In genomic region chr2:85950743-85951142, GRCh38 we compare ENCODE assay signal across 30 cellular contexts.
"Had no signal": no experiment of that assay in that cellular context is flagged by ENCODE, and none has a peak within 500 bp of the region (broad histone marks: within the 10 kb centered on the region; RNA-seq: fewer than 3 reads in every experiment).

No MANE protein-coding gene starts in this region.

- FAIRE-seq: astrocyte, bronchial epithelial cell, frontal cortex had no signal

- H3K4me3 Mint-ChIP-seq: activated CD4-positive, alpha-beta memory T cell treated with anti-CD3 and anti-CD28 coated beads for 36 hours; activated CD4-positive, alpha-beta T cell treated with anti-CD3 and anti-CD28 coated beads for 36 hours; activated CD4-positive, alpha-beta T cell treated with anti-CD3 and anti-CD28 coated beads, Interleukin-2, amount 10 ng/mL, durations not matched to agents 24 days and 14 days; activated CD8-positive, alpha-beta memory T cell treated with anti-CD3 and anti-CD28 coated beads, Interleukin-2, amount 10 ng/mL, durations not matched to agents 7 days and 5 days; activated CD8-positive, alpha-beta T cell treated with anti-CD3 and anti-CD28 coated beads, Interleukin-2, amount 10 ng/mL, durations not matched to agents 7 days and 5 days; activated naive CD8-positive, alpha-beta T cell; activated T-cell treated with anti-CD3 and anti-CD28 coated beads, Interleukin-2, amount 50 U/mL, for 4 hours; activated T-helper 17 cell treated with anti-CD3 and anti-CD28 coated beads, Interleukin-2, amount 50 U/mL, for 72 hours; central memory CD8-positive, alpha-beta T cell; dendritic cell treated with granulocyte-macrophage colony-stimulating factor and Interleukin-4, amounts not matched to agents 40 ng/mL and 50 ng/mL, for 4 days; effector memory CD8-positive, alpha-beta T cell had no signal

- H3K27me3 Mint-ChIP-seq: activated CD4-positive, alpha-beta memory T cell treated with anti-CD3 and anti-CD28 coated beads for 36 hours; activated CD4-positive, alpha-beta T cell treated with anti-CD3 and anti-CD28 coated beads for 36 hours; activated naive CD8-positive, alpha-beta T cell; activated T-helper 17 cell treated with anti-CD3 and anti-CD28 coated beads, Interleukin-2, amount 50 U/mL, for 72 hours; central memory CD8-positive, alpha-beta T cell; effector memory CD8-positive, alpha-beta T cell had no signal

- H3K27me3 ChIP-seq: brain microvascular endothelial cell had no signal

- H3K4me1 Mint-ChIP-seq: activated CD4-positive, alpha-beta T cell treated with anti-CD3 and anti-CD28 coated beads for 36 hours; activated T-helper 17 cell treated with anti-CD3 and anti-CD28 coated beads, Interleukin-2, amount 50 U/mL, for 72 hours had no signal

- H3K27ac ChIP-seq: brain microvascular endothelial cell, coronary artery, epithelial cell of prostate had no signal

- ATAC-seq: activated CD4-positive, alpha-beta T cell treated with anti-CD3 and anti-CD28 coated beads for 36 hours; activated CD8-positive, alpha-beta memory T cell treated with anti-CD3 and anti-CD28 coated beads, Interleukin-2, amount 10 ng/mL, durations not matched to agents 7 days and 5 days; activated CD8-positive, alpha-beta T cell treated with anti-CD3 and anti-CD28 coated beads, Interleukin-2, amount 10 ng/mL, durations not matched to agents 7 days and 5 days; activated T-cell treated with anti-CD3 and anti-CD28 coated beads, Interleukin-2, amount 50 U/mL, for 4 hours; activated T-helper 17 cell treated with anti-CD3 and anti-CD28 coated beads, Interleukin-2, amount 50 U/mL, for 72 hours; effector memory CD8-positive, alpha-beta T cell had no signal

- H3K9me3 Mint-ChIP-seq: activated T-helper 17 cell treated with anti-CD3 and anti-CD28 coated beads, Interleukin-2, amount 50 U/mL, for 72 hours; central memory CD8-positive, alpha-beta T cell had no signal

- H3K36me3 ChIP-seq: brain microvascular endothelial cell had no signal

- DNase-seq: activated CD4-positive, alpha-beta memory T cell treated with anti-CD3 and anti-CD28 coated beads for 36 hours; activated CD4-positive, alpha-beta T cell treated with anti-CD3 and anti-CD28 coated beads for 36 hours; activated CD4-positive, CD25-positive, alpha-beta regulatory T cell; activated CD4-positive, CD25-positive, alpha-beta regulatory T cell treated with anti-CD3 and anti-CD28 coated beads, Interleukin-2, amount 50 U/mL, for 72 hours; activated CD8-positive, alpha-beta memory T cell treated with anti-CD3 and anti-CD28 coated beads, Interleukin-2, amount 10 ng/mL, durations not matched to agents 7 days and 5 days; activated CD8-positive, alpha-beta memory T cell treated with anti-CD3 and anti-CD28 coated beads, Interleukin-2, amount 50 U/mL, for 4 hours; activated CD8-positive, alpha-beta T cell treated with anti-CD3 and anti-CD28 coated beads, Interleukin-2, amount 10 ng/mL, durations not matched to agents 7 days and 5 days; activated effector memory CD4-positive, alpha-beta T cell treated with Interleukin-2 at 50 U/mL for 16 hours; activated gamma-delta T cell treated with Interleukin-2 at 50 U/mL for 16 hours; activated naive CD4-positive, alpha-beta T cell treated with anti-CD3 and anti-CD28 coated beads, Interleukin-2, amount 50 U/mL, for 16 hours; activated naive CD4-positive, alpha-beta T cell treated with Interleukin-2 at 50 U/mL for 16 hours; activated T-cell treated with anti-CD3 and anti-CD28 coated beads, Interleukin-2, amount 50 U/mL, for 4 hours; amniotic stem cell; anterior cingulate cortex; brain microvascular endothelial cell; effector CD4-positive, alpha-beta T cell; effector memory CD8-positive, alpha-beta T cell; foreskin fibroblast; glutamatergic neuron; T-helper 2 cell had no signal

- H3K36me3 Mint-ChIP-seq: activated naive CD8-positive, alpha-beta T cell had no signal

- H3K27ac Mint-ChIP-seq: activated CD4-positive, alpha-beta memory T cell treated with anti-CD3 and anti-CD28 coated beads for 36 hours; activated CD4-positive, alpha-beta T cell treated with anti-CD3 and anti-CD28 coated beads for 36 hours; activated CD4-positive, alpha-beta T cell treated with anti-CD3 and anti-CD28 coated beads, Interleukin-2, amount 10 ng/mL, durations not matched to agents 24 days and 14 days; activated CD8-positive, alpha-beta memory T cell treated with anti-CD3 and anti-CD28 coated beads, Interleukin-2, amount 10 ng/mL, durations not matched to agents 7 days and 5 days; activated CD8-positive, alpha-beta T cell treated with anti-CD3 and anti-CD28 coated beads, Interleukin-2, amount 10 ng/mL, durations not matched to agents 7 days and 5 days; activated naive CD8-positive, alpha-beta T cell; activated T-helper 17 cell treated with anti-CD3 and anti-CD28 coated beads, Interleukin-2, amount 50 U/mL, for 72 hours; dendritic cell treated with granulocyte-macrophage colony-stimulating factor and Interleukin-4, amounts not matched to agents 40 ng/mL and 50 ng/mL, for 4 days; effector memory CD8-positive, alpha-beta T cell had no signal

- H3K4me3 ChIP-seq: coronary artery had no signal
